Comparison of ENCODE assay signal across 1 cellular context in genomic region chr17:40485851-40486512, GRCh38.
TF ChIP-seq lines count a peak whose summit lies in the region.

No MANE protein-coding gene starts in this region.

TF ChIP-seq in SK-N-SH, 30 proteins besides CTCF, POLR2A, EP300 and RAD21 (continued from another document):
- TF ChIP-seq REST (IDR thresholded peaks at IDR 0.05; ENCODE audit: low read depth, low read length): 0 out of 2 replicates have a peak, but pooled peaks have one; percentile 17
- no peak for TF ChIP-seq MEF2A (IDR thresholded peaks at IDR 0.05; ENCODE audit: borderline replicate concordance, low read depth)
- TF ChIP-seq FOXJ3 (CRISPR knock-in tag; IDR thresholded peaks at IDR 0.05): no peak
- TF ChIP-seq SMC3 (IDR thresholded peaks at IDR 0.05; ENCODE audit: low read depth, low read length): no peak
- TF ChIP-seq FOSL2 (IDR thresholded peaks at IDR 0.05; ENCODE audit: borderline replicate concordance, low read depth): peak; percentile 88
- no peak; the same call in 1 of the 2 replicates for TF ChIP-seq JUND (IDR thresholded peaks at IDR 0.05)
- TF ChIP-seq RXRA (IDR thresholded peaks at IDR 0.05; ENCODE audit: borderline replicate concordance, low read depth): peak; percentile 75; the same call in 1 of the 2 replicates
- TF ChIP-seq FOXM1 (IDR thresholded peaks at IDR 0.05; ENCODE audit: low read depth): peak; percentile 20; the same call in 1 of the 2 replicates
- TF ChIP-seq IRF3 (IDR thresholded peaks at IDR 0.05; ENCODE audit: low read depth, low read length): no peak
- TF ChIP-seq NFIC (IDR thresholded peaks at IDR 0.05; ENCODE audit: borderline replicate concordance): peak; percentile 38; the same call in 1 of the 2 replicates
- peak; percentile 47; the same call in 1 of the 2 replicates for TF ChIP-seq POLR2AphosphoS5 (IDR thresholded peaks at IDR 0.05; ENCODE audit: low read depth, low read length)
